11 cellular contexts compared by ENCODE assay signal in the genomic region with DNA sequence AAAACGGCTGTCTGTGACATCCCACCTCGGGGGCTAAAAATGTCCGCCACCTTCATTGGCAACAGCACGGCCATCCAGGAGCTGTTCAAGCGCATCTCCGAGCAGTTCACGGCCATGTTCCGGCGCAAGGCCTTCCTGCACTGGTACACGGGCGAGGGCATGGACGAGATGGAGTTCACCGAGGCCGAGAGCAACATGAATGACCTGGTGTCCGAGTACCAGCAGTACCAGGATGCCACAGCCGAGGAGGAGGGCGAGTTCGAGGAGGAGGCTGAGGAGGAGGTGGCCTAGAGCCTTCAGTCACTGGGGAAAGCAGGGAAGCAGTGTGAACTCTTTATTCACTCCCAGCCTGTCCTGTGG. TPM values are rescaled to one million over a fixed set of nuclear protein-coding genes. Genes with fewer than 3 reads are reported as not detected.
DNase-seq lines count a peak whose midpoint lies in the region; ATAC-seq, FAIRE-seq and TF ChIP-seq lines count a peak whose summit lies in the region.
"Not testable (repeated sequence)": the region's sequence is repeated elsewhere in the genome, so short reads cannot be mapped to it uniquely, and the experiment has no call there.
"Had no signal": no experiment of that assay in that cellular context is flagged by ENCODE, and none has a peak within 500 bp of the region (broad histone marks: within the 10 kb centered on the region; RNA-seq: fewer than 3 reads in every experiment).

No MANE protein-coding gene starts in this region.

- H3K9me3 ChIP-seq in A673 (ENCODE audit: low read depth, low read length, poor library complexity, severe bottlenecking); HEK293 (ENCODE audit: control insufficient read depth, insufficient read depth, low read depth, low read length); pancreas: not testable (repeated sequence)

- ATAC-seq in activated naive CD8-positive, alpha-beta T cell treated with anti-CD3 and anti-CD28 coated beads, Interleukin-2, amount 50 U/mL, for 24 hours; pancreas: not testable (repeated sequence)

- CTCF ChIA-PET in A673 (lab: Charles Lee): not testable (repeated sequence)
- CTCF ChIA-PET in HEK293 (lab: Yijun Ruan, JAX): interaction anchor here (1.3 kb wide), 1 partner anchor 11 kb away, joined by 13 read pairs; a partner anchor contains a TSS

- H3K27ac ChIP-seq in A673 (ENCODE audit: low read depth, low read length, poor library complexity, severe bottlenecking); HEK293 (ENCODE audit: extremely low read depth, low read depth, low read length): not testable (repeated sequence)
- H3K27ac ChIP-seq in VCaP (peak overlapping the region; percentile 100), pancreas (peak overlapping the region in 2 of 4 donors; percentile 81 to 91)

- peak overlapping the region; percentile 88 for H3K27ac Mint-ChIP-seq in activated naive CD8-positive, alpha-beta T cell treated with anti-CD3 and anti-CD28 coated beads, Interleukin-2, amount 50 U/mL, for 24 hours

- H3K4me1 Mint-ChIP-seq in activated naive CD8-positive, alpha-beta T cell treated with anti-CD3 and anti-CD28 coated beads, Interleukin-2, amount 50 U/mL, for 24 hours: peaks cover 29% of the 10 kb centered on the region

- H3K4me3 Mint-ChIP-seq in activated naive CD8-positive, alpha-beta T cell treated with anti-CD3 and anti-CD28 coated beads, Interleukin-2, amount 50 U/mL, for 24 hours: peak overlapping the region; percentile 83

- H3K4me3 ChIP-seq in A673 (ENCODE audit: low read depth, low read length, poor library complexity, severe bottlenecking): peak overlapping the region; percentile 97
- not testable (repeated sequence) for H3K4me3 ChIP-seq in HEK293 (ENCODE audit: low read depth, low read length)
- H3K4me3 ChIP-seq in fibroblast of pulmonary artery (replicated peaks; ENCODE audit: low read depth, low read length): peak overlapping the region; percentile 81
- peak overlapping the region in 3 of 4 donors; percentile 57 to 97 (median 97) for H3K4me3 ChIP-seq in pancreas

- not testable (repeated sequence) for TF ChIP-seq CTCF in A673 (conservative IDR thresholded peaks at IDR 0.05; ENCODE audit: low read depth, low read length); HEK293 (tag by site-specific recombination; IDR thresholded peaks at IDR 0.05); VCaP (conservative IDR thresholded peaks at IDR 0.05); fibroblast of pulmonary artery (IDR thresholded peaks at IDR 0.05; ENCODE audit: low read length, missing control alignments); pancreas (IDR thresholded peaks at IDR 0.05)

- intact Hi-C loops in A673 (cut with micrococcal nuclease; ENCODE audit: unreplicated experiment); pancreas (cut with DNase I): not testable (repeated sequence)

- peaks cover 30% of the 10 kb centered on the region for H3K4me1 ChIP-seq in A673 (ENCODE audit: insufficient read depth, low read length, poor library complexity, severe bottlenecking)
- H3K4me1 ChIP-seq in HEK293 (ENCODE audit: control insufficient read depth, insufficient read depth, low read length): not testable (repeated sequence)
- peaks cover 0 to 26% (median 18%) of the 10 kb centered on the region in 3 donors for H3K4me1 ChIP-seq in pancreas

- POLR2A ChIA-PET in A673 (lab: Charles Lee; ENCODE audit: low non-redundant PET) (interaction anchor here (0.6 kb wide), 1 partner anchor 20 kb away, joined by 9 read pairs; no protein-coding TSS in a partner anchor), HEK293 (lab: Yijun Ruan, JAX) (interaction anchor here (0.6 to 11.5 kb wide), 14 partner anchors 9 to 195 kb away, joined by 3 to 336 read pairs (median 7); a partner anchor contains a TSS)

- not testable (repeated sequence) for FAIRE-seq in pancreas (lab: Jason Lieb, UNC)

- not testable (repeated sequence) for H3K27me3 ChIP-seq in A673 (replicated peaks; ENCODE audit: insufficient read depth, low read depth, low read length, poor library complexity); pancreas

- WGBS in pancreas, 2 donors: 47 to 57% methylated on average over 18 of the region's 18 CpGs

- DNase-seq in A673 (ENCODE audit: low spot score); activated naive CD8-positive, alpha-beta T cell treated with anti-CD3 and anti-CD28 coated beads, Interleukin-2, amount 50 U/mL, for 24 hours; fibroblast of pulmonary artery (ENCODE audit: low read depth): not testable (repeated sequence)
- peak in 1 of 6 donors; percentile 40 for DNase-seq in pancreas

- BruUV-seq in A673 (replicated peaks; lab: Mats Ljungman, UMichigan): TSS peak; percentile 81

- peaks cover 25% of the 10 kb centered on the region for H3K36me3 Mint-ChIP-seq in activated naive CD8-positive, alpha-beta T cell treated with anti-CD3 and anti-CD28 coated beads, Interleukin-2, amount 50 U/mL, for 24 hours (ENCODE audit: low read depth)

- H3K9me3 Mint-ChIP-seq in activated naive CD8-positive, alpha-beta T cell treated with anti-CD3 and anti-CD28 coated beads, Interleukin-2, amount 50 U/mL, for 24 hours: not testable (repeated sequence)

- H3K27me3 Mint-ChIP-seq in activated naive CD8-positive, alpha-beta T cell treated with anti-CD3 and anti-CD28 coated beads, Interleukin-2, amount 50 U/mL, for 24 hours: not testable (repeated sequence)

- H3K36me3 ChIP-seq in A673 (ENCODE audit: insufficient read depth, low read length, poor library complexity, severe bottlenecking) (peaks cover 24% of the 10 kb centered on the region), HEK293 (ENCODE audit: control insufficient read depth in 2 of 2, insufficient read depth in 1 of 2, low read length in 2 of 2) (peaks cover 0 to 32% of the 10 kb centered on the region in 2 experiments; a peak in 1 of 3 replicates), pancreas (peaks cover 7 to 11% (median 8%) of the 10 kb centered on the region in 3 donors)

TF ChIP-seq in HEK293, 187 proteins besides CTCF, POLR2A, EP300 and RAD21:
- TF ChIP-seq ZNF169 (tag by site-specific recombination; IDR thresholded peaks at IDR 0.05): 0 out of 2 replicates have a peak, but pooled peaks have one; percentile 6
- TF ChIP-seq ZNF600 (tag by site-specific recombination; IDR thresholded peaks at IDR 0.05): peak; percentile 84

RNA-seq across cellular contexts. Expression of a gene that starts 2.2 kb away (rescaled TPM):
- total RNA-seq in A673 (2021): 645 and 714 TPM in 2 replicates
- total RNA-seq in pancreas: 10 to 100 TPM; 40.9 to 87.6 (median 64.7) TPM
- 100 to 1,000 TPM in 1 of 2 donors, 10 to 100 TPM in 1; 96.2 to 143 TPM for polyA plus RNA-seq in pancreas

RNA-seq across cellular contexts. Expression of a gene that starts 7.8 kb away (rescaled TPM):
- total RNA-seq in A673 (2021) (0.35 TPM in 1 of 2 replicates, not detected in the other), pancreas (not detected)
- under 1 TPM in 1 of 2 donors, not detected in 1; 0.23 TPM for polyA plus RNA-seq in pancreas
- total RNA-seq: dorsolateral prefrontal cortex, H7, HT1080, left colon, temporal lobe had no signal

RNA-seq across cellular contexts. Expression of a gene that starts 11.9 kb away (rescaled TPM):
- total RNA-seq in A673 (2021) (72.6 and 78.1 TPM in 2 replicates), pancreas (10 to 100 TPM; 22.3 to 34.0 (median 29.0) TPM)
- 10 to 100 TPM; 28.7 to 34.2 TPM for polyA plus RNA-seq in pancreas

RNA-seq across cellular contexts. Expression of a gene that starts 12.5 kb away (rescaled TPM):
- total RNA-seq in A673 (2021) (not detected in 2 replicates), pancreas (under 1 TPM in 2 of 6 donors, not detected in 4; 0.12 to 0.19 TPM)
- polyA plus RNA-seq in pancreas: under 1 TPM; 0.21 to 0.42 TPM
- total RNA-seq: HT1080, left colon, temporal lobe had no signal

RNA-seq across cellular contexts. Expression of a gene that starts 15.9 kb away (rescaled TPM):
- total RNA-seq in A673 (2021) (0.17 TPM in 1 of 2 replicates, not detected in the other), pancreas (under 1 TPM in 1 of 6 donors, not detected in 5; 0.09 TPM)
- under 1 TPM; 0.61 TPM for polyA plus RNA-seq in pancreas
- total RNA-seq: H7, HT1080, left colon had no signal
